ENCODE assay signal across 14 cellular contexts in genomic region chr1:66464802-66465201, GRCh38.
DNase-seq lines count a peak whose midpoint lies in the region; ATAC-seq and TF ChIP-seq lines count a peak whose summit lies in the region.
"Had no signal": no experiment of that assay in that cellular context is flagged by ENCODE, and none has a peak within 500 bp of the region (broad histone marks: within the 10 kb centered on the region; RNA-seq: fewer than 3 reads in every experiment).

No MANE protein-coding gene starts in this region.

- H3K4me1 Mint-ChIP-seq in activated CD8-positive, alpha-beta memory T cell treated with anti-CD3 and anti-CD28 coated beads, Interleukin-2, amount 10 ng/mL, durations not matched to agents 7 days and 5 days, result no peaks in the 10 kb centered on the region

- no peak overlapping the region for H3K27ac Mint-ChIP-seq in activated CD8-positive, alpha-beta memory T cell treated with anti-CD3 and anti-CD28 coated beads, Interleukin-2, amount 10 ng/mL, durations not matched to agents 7 days and 5 days
- H3K27ac Mint-ChIP-seq: type B pancreatic cell had no signal

- CTCF ChIA-PET in activated CD8-positive, alpha-beta memory T cell treated with anti-CD3 and anti-CD28 coated beads, Interleukin-2, amount 10 ng/mL, durations not matched to agents 7 days and 5 days (lab: Charles Lee), result no interaction called here

- peak overlapping the region; percentile 92 for H3K27ac ChIP-seq in smooth muscle cell (ENCODE audit: low read depth)

- peaks cover 36% of the 10 kb centered on the region for H3K27me3 Mint-ChIP-seq in activated CD8-positive, alpha-beta memory T cell treated with anti-CD3 and anti-CD28 coated beads, Interleukin-2, amount 10 ng/mL, durations not matched to agents 7 days and 5 days

- TF ChIP-seq CTCF in fibroblast of mammary gland (conservative IDR thresholded peaks at IDR 0.05; ENCODE audit: control insufficient read depth, insufficient read depth, low read depth, low read length), result no peak
- no peak for TF ChIP-seq CTCF in smooth muscle cell (IDR thresholded peaks at IDR 0.05; ENCODE audit: borderline replicate concordance, insufficient read depth, poor library complexity, severe bottlenecking)

- H3K36me3 ChIP-seq in smooth muscle cell (ENCODE audit: low read depth), result no peaks in the 10 kb centered on the region

- H4K20me1 ChIP-seq in smooth muscle cell (ENCODE audit: low read depth), result no peaks in the 10 kb centered on the region

- peaks cover 4% of the 10 kb centered on the region for H3K9me3 ChIP-seq in smooth muscle cell (replicated peaks; ENCODE audit: low read depth)

- H3K4me3 ChIP-seq in fibroblast of mammary gland (ENCODE audit: control insufficient read depth, low read depth, low read length), result no peak overlapping the region
- H3K4me3 ChIP-seq in smooth muscle cell, result no peak overlapping the region
- H3K4me3 ChIP-seq: GM12878 had no signal

- WGBS in smooth muscle cell (ENCODE audit: low lambda C conversion rate), result 23% methylated on average over 2 of the region's 2 CpGs

- peaks cover 7% of the 10 kb centered on the region for H3K9me3 Mint-ChIP-seq in activated CD8-positive, alpha-beta memory T cell treated with anti-CD3 and anti-CD28 coated beads, Interleukin-2, amount 10 ng/mL, durations not matched to agents 7 days and 5 days (ENCODE audit: low read depth)

- peaks cover 8% of the 10 kb centered on the region for H3K36me3 Mint-ChIP-seq in activated CD8-positive, alpha-beta memory T cell treated with anti-CD3 and anti-CD28 coated beads, Interleukin-2, amount 10 ng/mL, durations not matched to agents 7 days and 5 days
- H3K36me3 Mint-ChIP-seq: type B pancreatic cell had no signal

- H3K4me2 ChIP-seq in smooth muscle cell, result peak overlapping the region; percentile 39

- H3K4me3 Mint-ChIP-seq in activated CD8-positive, alpha-beta memory T cell treated with anti-CD3 and anti-CD28 coated beads, Interleukin-2, amount 10 ng/mL, durations not matched to agents 7 days and 5 days, result no peak overlapping the region
- H3K4me3 Mint-ChIP-seq: type B pancreatic cell had no signal

- no peaks in the 10 kb centered on the region for H3K79me2 ChIP-seq in smooth muscle cell (ENCODE audit: low read depth)

- H3K9ac ChIP-seq in smooth muscle cell (ENCODE audit: low read depth), result peak overlapping the region; percentile 54

- peaks cover 3% of the 10 kb centered on the region for H3K4me1 ChIP-seq in smooth muscle cell (ENCODE audit: low read depth)

- no peak for ATAC-seq in GM18520 (IDR thresholded peaks at IDR 0.05; ENCODE audit: unreplicated experiment)
- ATAC-seq in activated CD8-positive, alpha-beta memory T cell treated with anti-CD3 and anti-CD28 coated beads, Interleukin-2, amount 10 ng/mL, durations not matched to agents 7 days and 5 days, result no peak
- ATAC-seq: GM12878, HCT116, Panc1, sciatic nerve had no signal

- DNase-seq in HCEC 1CT, result peak; percentile 99
- DNase-seq in T1000 (lab: John Stamatoyannopoulos, UW), result peak; percentile 43
- peak; percentile 98 for DNase-seq in fibroblast of mammary gland (ENCODE audit: low read depth)
- DNase-seq in smooth muscle cell (lab: John Stamatoyannopoulos, UW; ENCODE audit: unreplicated experiment), result no peak
- no peak for DNase-seq in LoVo (ENCODE audit: low spot score)
- DNase-seq in activated CD4-positive, alpha-beta T cell treated with anti-CD3 and anti-CD28 coated beads, Interleukin-2, amount 50 U/mL, for 48 hours, result no peak
- DNase-seq in activated CD8-positive, alpha-beta memory T cell treated with anti-CD3 and anti-CD28 coated beads, Interleukin-2, amount 10 ng/mL, durations not matched to agents 7 days and 5 days, result no peak
- DNase-seq: Kasumi-1 had no signal

- H3F3A ChIP-seq in smooth muscle cell (ENCODE audit: low read depth), result peaks cover 4% of the 10 kb centered on the region

- H3K27me3 ChIP-seq in smooth muscle cell (ENCODE audit: low read depth), result no peaks in the 10 kb centered on the region

- no peak overlapping the region for H2AFZ ChIP-seq in smooth muscle cell (ENCODE audit: low read depth)

Comparison
In these comparisons a context has a peak if more than half of its experiments do, and no peak if none do; other contexts are left out.
1. DNase-seq: peak in HCEC 1CT (single experiment), T1000 (single experiment) and fibroblast of mammary gland (single experiment); none in smooth muscle cell (single experiment), LoVo (single experiment), activated CD4-positive, alpha-beta T cell treated with anti-CD3 and anti-CD28 coated beads, Interleukin-2, amount 50 U/mL, for 48 hours (0 of 2) and activated CD8-positive, alpha-beta memory T cell treated with anti-CD3 and anti-CD28 coated beads, Interleukin-2, amount 10 ng/mL, durations not matched to agents 7 days and 5 days (single experiment).